In the genomic region with DNA sequence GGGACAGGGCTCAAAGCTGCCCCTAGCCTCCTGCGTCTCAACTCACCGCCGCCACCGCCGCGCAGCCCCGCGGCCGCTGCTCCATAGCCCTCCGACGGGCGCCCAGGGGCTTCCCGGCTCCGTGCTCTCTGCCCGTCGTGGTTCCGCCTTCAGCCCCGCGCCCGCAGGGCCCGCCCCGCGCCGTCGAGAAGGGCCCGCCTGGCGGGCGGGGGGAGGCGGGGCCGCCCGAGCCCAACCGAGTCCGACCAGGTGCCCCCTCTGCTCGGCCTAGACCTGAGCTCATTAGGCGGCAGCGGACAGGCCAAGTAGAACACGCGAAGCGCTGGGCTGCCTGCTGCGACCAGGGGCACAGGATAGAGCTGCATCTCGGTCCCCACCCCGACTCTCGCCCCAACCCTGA, we compare ENCODE assay signal across 8 cellular contexts. TPM values are rescaled to one million over a fixed set of nuclear protein-coding genes. Genes with fewer than 3 reads are reported as not detected.
DNase-seq lines count a peak whose midpoint lies in the region; ATAC-seq and TF ChIP-seq lines count a peak whose summit lies in the region.

A gene with protein sequence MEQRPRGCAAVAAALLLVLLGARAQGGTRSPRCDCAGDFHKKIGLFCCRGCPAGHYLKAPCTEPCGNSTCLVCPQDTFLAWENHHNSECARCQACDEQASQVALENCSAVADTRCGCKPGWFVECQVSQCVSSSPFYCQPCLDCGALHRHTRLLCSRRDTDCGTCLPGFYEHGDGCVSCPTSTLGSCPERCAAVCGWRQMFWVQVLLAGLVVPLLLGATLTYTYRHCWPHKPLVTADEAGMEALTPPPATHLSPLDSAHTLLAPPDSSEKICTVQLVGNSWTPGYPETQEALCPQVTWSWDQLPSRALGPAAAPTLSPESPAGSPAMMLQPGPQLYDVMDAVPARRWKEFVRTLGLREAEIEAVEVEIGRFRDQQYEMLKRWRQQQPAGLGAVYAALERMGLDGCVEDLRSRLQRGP (minus strand): TSS at position 151 of the 400 bp plus-strand sequence. CDS start 66 bp downstream, at position 85.

- in situ Hi-C loops in gastrocnemius medialis (cut with MboI; ENCODE audit: low sequenced_read_pairs in 4 of 4), result no loop called here
- in situ Hi-C loops in KBM-7 (cut with MboI; ENCODE audit: low pct_unique_long_range_greater_than_20kb, low sequenced_read_pairs), result no loop called here

- DNase-seq in activated naive CD4-positive, alpha-beta T cell (lab: John Stamatoyannopoulos, UW), result peak in 3 of 4 experiments; percentile 33 to 56 (median 44)
- peak; percentile 66 for DNase-seq in left kidney (ENCODE audit: low read depth, low spot score)
- no peak for DNase-seq in suprapubic skin (ENCODE audit: low spot score in 2 of 2)
- DNase-seq in gastrocnemius medialis, result no peak
- DNase-seq in SIG-M5 treated with dmso at 0.1 percent for 504 hours (lab: John Stamatoyannopoulos, UW; ENCODE audit: unreplicated experiment), result no peak
- DNase-seq in KBM-7, result no peak
- no peak for DNase-seq in SW 1271 (lab: John Stamatoyannopoulos, UW)

- 66% methylated on average over 17 of the region's 43 CpGs for WGBS in suprapubic skin

- TF ChIP-seq POLR2A in suprapubic skin (IDR thresholded peaks at IDR 0.05) (no peak), gastrocnemius medialis (IDR thresholded peaks at IDR 0.05) (no peak)

- peak within 1 kb of the TSS; percentile 21 for H3K4me3 ChIP-seq in suprapubic skin
- no peak within 1 kb of the TSS for H3K4me3 ChIP-seq in gastrocnemius medialis

- H3K9me3 ChIP-seq in suprapubic skin (no peaks in the 10 kb centered on the region), gastrocnemius medialis (no peaks in the 10 kb centered on the region)

- no peak within 1 kb of the TSS for H3K27ac ChIP-seq in suprapubic skin
- no peak within 1 kb of the TSS for H3K27ac ChIP-seq in gastrocnemius medialis

- peak within 1 kb of the TSS; percentile 95 for H3K4me3 Mint-ChIP-seq in T-helper 1 cell treated with Interleukin-12 subunit alpha and Interleukin-12 subunit beta and Interleukin-4 antibody, amounts not matched to agents 30 μg/mL and 1 μg/mL, for 36 hours

- ATAC-seq in gastrocnemius medialis, result no peak

- H3K36me3 ChIP-seq in suprapubic skin, result peaks cover 61% of the 10 kb centered on the region
- no peaks in the 10 kb centered on the region for H3K36me3 ChIP-seq in gastrocnemius medialis

- peak within 1 kb of the TSS; percentile 89 for H3K27ac Mint-ChIP-seq in T-helper 1 cell treated with Interleukin-12 subunit alpha and Interleukin-12 subunit beta and Interleukin-4 antibody, amounts not matched to agents 30 μg/mL and 1 μg/mL, for 36 hours

- H3K4me1 ChIP-seq in suprapubic skin (peaks cover 6% of the 10 kb centered on the region), gastrocnemius medialis (no peaks in the 10 kb centered on the region)

- no peak for TF ChIP-seq EP300 in suprapubic skin (IDR thresholded peaks at IDR 0.05)

- no peaks in the 10 kb centered on the region for H3K9me3 Mint-ChIP-seq in T-helper 1 cell treated with Interleukin-12 subunit alpha and Interleukin-12 subunit beta and Interleukin-4 antibody, amounts not matched to agents 30 μg/mL and 1 μg/mL, for 36 hours

- peaks cover 14% of the 10 kb centered on the region for H3K27me3 ChIP-seq in suprapubic skin
- peaks cover 9 to 10% (median 9%) of the 10 kb centered on the region in 3 donors for H3K27me3 ChIP-seq in gastrocnemius medialis

- intact Hi-C loops in gastrocnemius medialis (cut with DNase I; ENCODE audit: low total_unique reads), result no loop called here

- TF ChIP-seq CTCF in suprapubic skin (IDR thresholded peaks at IDR 0.05), result no peak
- no peak for TF ChIP-seq CTCF in gastrocnemius medialis (IDR thresholded peaks at IDR 0.05 in 4 of 5, conservative IDR thresholded peaks at IDR 0.05 in 1 of 5)

- no peaks in the 10 kb centered on the region for H3K27me3 Mint-ChIP-seq in T-helper 1 cell treated with Interleukin-12 subunit alpha and Interleukin-12 subunit beta and Interleukin-4 antibody, amounts not matched to agents 30 μg/mL and 1 μg/mL, for 36 hours (ENCODE audit: low read depth)

- H3K36me3 Mint-ChIP-seq in T-helper 1 cell treated with Interleukin-12 subunit alpha and Interleukin-12 subunit beta and Interleukin-4 antibody, amounts not matched to agents 30 μg/mL and 1 μg/mL, for 36 hours (ENCODE audit: low read depth), result peaks cover 26% of the 10 kb centered on the region

- H3K4me1 Mint-ChIP-seq in T-helper 1 cell treated with Interleukin-12 subunit alpha and Interleukin-12 subunit beta and Interleukin-4 antibody, amounts not matched to agents 30 μg/mL and 1 μg/mL, for 36 hours (ENCODE audit: low read depth), result peaks cover 20% of the 10 kb centered on the region

RNA-seq across cellular contexts. Expression of the gene that starts here (rescaled TPM):
- total RNA-seq in suprapubic skin (100 to 1,000 TPM in 2 of 4 donors, 10 to 100 TPM in 2; 66.8 to 411 (median 99.5) TPM), gastrocnemius medialis (1 to 10 TPM; 1.0 to 4.2 (median 2.7) TPM)

Comparison
In these comparisons a context has a peak if more than half of its experiments do, and no peak if none do; other contexts are left out.
1. RNA of the gene that starts here (total RNA-seq): 66.8 to 411 TPM in suprapubic skin; 1.0 to 4.2 TPM in gastrocnemius medialis; every median in the first group is over 10 times any median in the second.
2. DNase-seq: peak in activated naive CD4-positive, alpha-beta T cell (3 of 4) and left kidney (single experiment); none in suprapubic skin (0 of 2), gastrocnemius medialis (0 of 2), SIG-M5 treated with dmso at 0.1 percent for 504 hours (single experiment), KBM-7 (single experiment) and SW 1271 (0 of 2).